ENCODE assay signal across 20 cellular contexts in the genomic region with DNA sequence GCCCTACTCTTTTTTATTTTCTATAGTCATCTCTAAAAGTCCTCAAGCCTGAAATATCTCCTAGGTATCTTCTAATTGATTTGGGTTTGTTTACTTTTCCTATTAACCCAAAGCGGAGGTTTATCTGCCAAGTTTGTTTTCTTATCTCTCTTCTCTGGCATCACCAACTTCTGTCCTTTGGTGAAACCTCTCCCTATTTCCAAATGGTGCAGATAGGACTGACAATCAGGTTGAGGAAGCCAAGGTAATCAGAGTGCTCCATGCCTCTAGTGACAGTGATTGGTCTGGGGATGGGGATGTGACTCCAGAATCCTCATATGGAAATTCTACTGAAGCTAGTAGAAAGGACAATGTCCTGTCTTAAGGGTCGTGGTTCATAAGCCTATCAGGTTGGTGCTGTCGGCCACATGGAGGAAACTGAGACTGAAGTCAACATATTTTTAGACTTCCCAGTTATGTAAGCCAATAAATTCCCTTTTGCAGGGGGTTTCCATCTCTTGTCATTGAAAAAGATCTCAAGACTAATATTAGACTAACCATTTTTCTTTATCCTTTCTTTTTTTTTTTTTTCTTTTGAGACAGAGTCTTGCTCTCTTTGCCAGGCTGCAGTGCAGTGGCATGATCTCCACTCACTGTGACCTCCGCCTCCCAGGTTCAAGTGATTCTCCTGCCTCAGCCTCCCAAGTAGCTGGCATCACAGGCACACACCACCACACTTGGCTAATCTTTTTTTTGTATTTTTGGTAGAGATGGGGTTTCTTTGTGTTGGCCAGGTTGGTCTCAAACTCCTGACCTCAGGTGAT. TPM values are rescaled to one million over a fixed set of nuclear protein-coding genes. Genes with fewer than 3 reads are reported as not detected.
DNase-seq lines count a peak whose midpoint lies in the region; ATAC-seq and TF ChIP-seq lines count a peak whose summit lies in the region.
"Had no signal": no experiment of that assay in that cellular context is flagged by ENCODE, and none has a peak within 500 bp of the region (broad histone marks: within the 10 kb centered on the region; RNA-seq: fewer than 3 reads in every experiment).

No MANE protein-coding gene starts in this region.

- H3K27me3 Mint-ChIP-seq in activated naive CD8-positive, alpha-beta T cell treated with anti-CD3 and anti-CD28 coated beads, Interleukin-2, amount 50 U/mL, for 24 hours = peaks cover 10% of the 10 kb centered on the region

- no peak overlapping the region for H3K4me2 ChIP-seq in osteoblast (ENCODE audit: insufficient read depth, low read length)

- no peak overlapping the region for H2AFZ ChIP-seq in osteoblast (ENCODE audit: low read length)

- no peak overlapping the region for H3K4me3 Mint-ChIP-seq in activated naive CD8-positive, alpha-beta T cell treated with anti-CD3 and anti-CD28 coated beads, Interleukin-2, amount 50 U/mL, for 24 hours
- H3K4me3 Mint-ChIP-seq: CD4-positive, alpha-beta memory T cell; T-helper 17 cell had no signal

- TF ChIP-seq POLR2A in right lobe of liver (IDR thresholded peaks at IDR 0.05) = no peak

- H3K4me1 ChIP-seq in right lobe of liver = peaks cover 0 to 10% (median 0%) of the 10 kb centered on the region in 4 donors
- no peaks in the 10 kb centered on the region for H3K4me1 ChIP-seq in osteoblast (ENCODE audit: insufficient read depth, low read length)
- H3K4me1 ChIP-seq in colonic mucosa = no peaks in the 10 kb centered on the region

- H3K27ac ChIP-seq in right lobe of liver = no peak overlapping the region
- no peak overlapping the region for H3K27ac ChIP-seq in osteoblast (ENCODE audit: low read depth, low read length)
- no peak overlapping the region for H3K27ac ChIP-seq in colonic mucosa
- H3K27ac ChIP-seq: BLaER1 treated with 17β-estradiol and CSF1 and Interleukin-3, amounts not matched to agents 10 nM and 100 nM had no signal

- peak; percentile 38 for ATAC-seq in GM18870 (IDR thresholded peaks at IDR 0.05; ENCODE audit: unreplicated experiment)
- ATAC-seq in HG02798 (IDR thresholded peaks at IDR 0.05; ENCODE audit: poor library complexity, unreplicated experiment) = peak; percentile 51
- ATAC-seq in right lobe of liver = peak; percentile 36 to 84 (median 44)
- ATAC-seq in activated naive CD8-positive, alpha-beta T cell treated with anti-CD3 and anti-CD28 coated beads, Interleukin-2, amount 50 U/mL, for 24 hours = no peak
- ATAC-seq: PC-3, T-helper 17 cell had no signal

- TF ChIP-seq CTCF in GM06990 (IDR thresholded peaks at IDR 0.05; ENCODE audit: insufficient read depth, low read length, poor library complexity, severe bottlenecking) (no peak), right lobe of liver (IDR thresholded peaks at IDR 0.05) (no peak), osteoblast (IDR thresholded peaks at IDR 0.05; ENCODE audit: extremely low read depth, low read depth, low read length) (no peak), colonic mucosa (IDR thresholded peaks at IDR 0.05) (no peak)

- H3K4me3 ChIP-seq in GM06990 (replicated peaks; ENCODE audit: low read depth, low read length) (no peak overlapping the region), right lobe of liver (no peak overlapping the region), osteoblast (ENCODE audit: insufficient read depth, low read length) (no peak overlapping the region), colonic mucosa (no peak overlapping the region)
- H3K4me3 ChIP-seq: BLaER1 treated with 17β-estradiol and CSF1 and Interleukin-3, amounts not matched to agents 10 nM and 100 nM had no signal

- no peaks in the 10 kb centered on the region for H3K36me3 Mint-ChIP-seq in activated naive CD8-positive, alpha-beta T cell treated with anti-CD3 and anti-CD28 coated beads, Interleukin-2, amount 50 U/mL, for 24 hours (ENCODE audit: low read depth)
- H3K36me3 Mint-ChIP-seq: CD4-positive, alpha-beta memory T cell had no signal

- H3K27ac Mint-ChIP-seq in activated naive CD8-positive, alpha-beta T cell treated with anti-CD3 and anti-CD28 coated beads, Interleukin-2, amount 50 U/mL, for 24 hours = no peak overlapping the region
- H3K27ac Mint-ChIP-seq: CD4-positive, alpha-beta memory T cell; T-helper 17 cell had no signal

- intact Hi-C loops in right lobe of liver (cut with DNase I) = no loop called here
- intact Hi-C loops in colonic mucosa (cut with DNase I) = no loop called here

- no peaks in the 10 kb centered on the region for H3K4me1 Mint-ChIP-seq in activated naive CD8-positive, alpha-beta T cell treated with anti-CD3 and anti-CD28 coated beads, Interleukin-2, amount 50 U/mL, for 24 hours
- H3K4me1 Mint-ChIP-seq: CD4-positive, alpha-beta memory T cell; T-helper 17 cell had no signal

- H3K9me3 Mint-ChIP-seq in activated naive CD8-positive, alpha-beta T cell treated with anti-CD3 and anti-CD28 coated beads, Interleukin-2, amount 50 U/mL, for 24 hours = no peaks in the 10 kb centered on the region
- H3K9me3 Mint-ChIP-seq: CD4-positive, alpha-beta memory T cell had no signal

- DNase-seq in GM06990 (ENCODE audit: extremely low read depth, insufficient read length) (peak; percentile 20), right lobe of liver (no peak), osteoblast (ENCODE audit: insufficient read length, low spot score, missing footprints) (no peak), LoVo (ENCODE audit: low spot score) (no peak), colonic mucosa (no peak)
- DNase-seq in activated naive CD8-positive, alpha-beta T cell treated with anti-CD3 and anti-CD28 coated beads, Interleukin-2, amount 50 U/mL, for 24 hours = no peak
- DNase-seq: 8988T; CD4-positive, alpha-beta memory T cell; DMS153; KG1; MV-4-11; NCI-H1694; NCI-H446; NCI-H526; PC-3; Right ventricle myocardium superior; T-helper 17 cell had no signal

- H3K9me3 ChIP-seq in right lobe of liver (no peaks in the 10 kb centered on the region), osteoblast (ENCODE audit: low read depth, low read length) (no peaks in the 10 kb centered on the region), colonic mucosa (no peaks in the 10 kb centered on the region)
- H3K9me3 ChIP-seq: BLaER1 treated with 17β-estradiol and CSF1 and Interleukin-3, amounts not matched to agents 10 nM and 100 nM had no signal

- no peak overlapping the region for H3K9ac ChIP-seq in colonic mucosa (ENCODE audit: low read depth in 2 of 2, low read length in 2 of 2)
- H3K9ac ChIP-seq: BLaER1 treated with 17β-estradiol and CSF1 and Interleukin-3, amounts not matched to agents 10 nM and 100 nM had no signal

- H3K27me3 ChIP-seq in GM06990 (replicated peaks; ENCODE audit: control insufficient read depth, insufficient read depth, low read length) (no peaks in the 10 kb centered on the region), right lobe of liver (no peaks in the 10 kb centered on the region), osteoblast (ENCODE audit: insufficient read depth, low read length) (no peaks in the 10 kb centered on the region), colonic mucosa (no peaks in the 10 kb centered on the region)
- H3K27me3 ChIP-seq: BLaER1 treated with 17β-estradiol and CSF1 and Interleukin-3, amounts not matched to agents 10 nM and 100 nM had no signal

- 54% methylated on average over 4 of the region's 4 CpGs for WGBS in right lobe of liver (ENCODE audit: insufficient coverage, low coverage, low lambda C conversion rate, missing lambda C conversion rate)

- H3K36me3 ChIP-seq in GM06990 (ENCODE audit: control insufficient read depth, insufficient read depth, low read length) = no peaks in the 10 kb centered on the region
- no peaks in the 10 kb centered on the region for H3K36me3 ChIP-seq in right lobe of liver
- H3K36me3 ChIP-seq in osteoblast (ENCODE audit: insufficient read depth, low read length) = no peaks in the 10 kb centered on the region
- no peaks in the 10 kb centered on the region for H3K36me3 ChIP-seq in colonic mucosa
- H3K36me3 ChIP-seq: BLaER1 treated with 17β-estradiol and CSF1 and Interleukin-3, amounts not matched to agents 10 nM and 100 nM had no signal

- no peaks in the 10 kb centered on the region for H3K79me2 ChIP-seq in osteoblast (ENCODE audit: insufficient read depth, low read length)

- H4K20me1 ChIP-seq in osteoblast (ENCODE audit: insufficient read depth, low read length) = no peaks in the 10 kb centered on the region
- H4K20me1 ChIP-seq: BLaER1 treated with 17β-estradiol and CSF1 and Interleukin-3, amounts not matched to agents 10 nM and 100 nM had no signal

RNA-seq across cellular contexts. Expression of gene KIF6, which starts 28.0 kb away (rescaled TPM):
- total RNA-seq in right lobe of liver (under 1 TPM in 4 of 6 experiments, not detected in 2; 0.18 to 0.83 (median 0.37) TPM), osteoblast (0.88 and 1.4 TPM in 2 replicates), colonic mucosa (under 1 TPM; 0.08 to 0.17 TPM)
- total RNA-seq: CD4-positive, alpha-beta memory T cell had no signal
